Comparison of ENCODE assay signal across 8 cellular contexts in genomic region chr18:11851156-11852047, GRCh38. TPM values are rescaled to one million over a fixed set of nuclear protein-coding genes. Genes with fewer than 3 reads are reported as not detected.
A peak's percentile ranks its signal among the peaks of the same experiment; 100 is the strongest.
DNase-seq lines count a peak whose midpoint lies in the region; ATAC-seq and TF ChIP-seq lines count a peak whose summit lies in the region.

A gene with protein sequence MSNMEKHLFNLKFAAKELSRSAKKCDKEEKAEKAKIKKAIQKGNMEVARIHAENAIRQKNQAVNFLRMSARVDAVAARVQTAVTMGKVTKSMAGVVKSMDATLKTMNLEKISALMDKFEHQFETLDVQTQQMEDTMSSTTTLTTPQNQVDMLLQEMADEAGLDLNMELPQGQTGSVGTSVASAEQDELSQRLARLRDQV (plus strand): TSS chr18:11851413. CDS start chr18:11851512, 99 bp downstream.

- no peaks in the 10 kb centered on the region for H3K9me3 Mint-ChIP-seq in activated T-helper 17 cell treated with anti-CD3 and anti-CD28 coated beads, Interleukin-2, amount 50 U/mL, for 72 hours
- H3K9me3 Mint-ChIP-seq in naive thymus-derived CD8-positive, alpha-beta T cell = no peaks in the 10 kb centered on the region

- H3K27me3 Mint-ChIP-seq in activated T-helper 17 cell treated with anti-CD3 and anti-CD28 coated beads, Interleukin-2, amount 50 U/mL, for 72 hours = no peaks in the 10 kb centered on the region
- no peaks in the 10 kb centered on the region for H3K27me3 Mint-ChIP-seq in naive thymus-derived CD8-positive, alpha-beta T cell

- peaks cover 25% of the 10 kb centered on the region for H3K79me2 ChIP-seq in DND-41 (ENCODE audit: insufficient read depth, low read length)
- peaks cover 43% of the 10 kb centered on the region for H3K79me2 ChIP-seq in GM23248 (ENCODE audit: insufficient read depth)
- H3K79me2 ChIP-seq in fibroblast of lung (ENCODE audit: control insufficient read depth, insufficient read depth, low read length) = peaks cover 22% of the 10 kb centered on the region

- in situ Hi-C loops in GM23248 (cut with MboI) = no loop called here

- peak within 1 kb of the TSS; percentile 98 for H3K27ac Mint-ChIP-seq in activated T-helper 17 cell treated with anti-CD3 and anti-CD28 coated beads, Interleukin-2, amount 50 U/mL, for 72 hours
- peak within 1 kb of the TSS; percentile 99 to 100 (median 100) for H3K27ac Mint-ChIP-seq in naive thymus-derived CD8-positive, alpha-beta T cell

- POLR2A ChIA-PET in naive thymus-derived CD8-positive, alpha-beta T cell (lab: Charles Lee) = interaction anchor here (0.7 to 2.4 kb wide), 9 partner anchors 15 to 1938 kb away, joined by 3 to 15 read pairs (median 3); partner anchors contain the start of genes CEP76, IMPA2, MPPE1 and VAPA

- peaks cover 13% of the 10 kb centered on the region for H4K20me1 ChIP-seq in DND-41 (ENCODE audit: insufficient read depth, low read length)
- no peaks in the 10 kb centered on the region for H4K20me1 ChIP-seq in GM23248 (ENCODE audit: insufficient read depth)
- no peaks in the 10 kb centered on the region for H4K20me1 ChIP-seq in fibroblast of lung (ENCODE audit: control insufficient read depth, extremely low read depth, insufficient read depth, low read length)

- H2AFZ ChIP-seq in DND-41 (ENCODE audit: low read depth, low read length) = peak within 1 kb of the TSS; percentile 89
- peak within 1 kb of the TSS; percentile 74 for H2AFZ ChIP-seq in GM23248
- H2AFZ ChIP-seq in fibroblast of lung (ENCODE audit: low read length) = peak within 1 kb of the TSS; percentile 77

- ATAC-seq in DND-41 (ENCODE audit: insufficient read depth, low read depth) = peak; percentile 93
- peak; percentile 98 for ATAC-seq in activated T-helper 17 cell treated with anti-CD3 and anti-CD28 coated beads, Interleukin-2, amount 50 U/mL, for 72 hours (replicated peaks)
- peak; percentile 81 to 82 for ATAC-seq in naive thymus-derived CD8-positive, alpha-beta T cell

- H3K4me3 ChIP-seq in DND-41 (ENCODE audit: low read depth in 1 of 2, low read length in 2 of 2) = peak within 1 kb of the TSS; percentile 62 to 77
- peak within 1 kb of the TSS; percentile 97 for H3K4me3 ChIP-seq in GM23248
- peak within 1 kb of the TSS; percentile 88 to 100 (median 98) for H3K4me3 ChIP-seq in fibroblast of lung (replicated peaks in 1 of 4; ENCODE audit: control extremely low read depth in 1 of 4, insufficient read depth in 1 of 4, low read depth in 3 of 4, low read length in 4 of 4)

- H3K9ac ChIP-seq in DND-41 (ENCODE audit: low read depth, low read length) (peak within 1 kb of the TSS; percentile 73), GM23248 (peak within 1 kb of the TSS; percentile 99), fibroblast of lung (ENCODE audit: insufficient read depth, low read length) (peak within 1 kb of the TSS; percentile 97)

- TF ChIP-seq CTCF in DND-41 (IDR thresholded peaks at IDR 0.05; ENCODE audit: borderline replicate concordance, extremely low read depth, low read length, poor library complexity, severe bottlenecking) = no peak
- no peak for TF ChIP-seq CTCF in fibroblast of lung (conservative IDR thresholded peaks at IDR 0.05 in 1 of 2, IDR thresholded peaks at IDR 0.05 in 1 of 2; ENCODE audit: low read depth in 1 of 2, low read length in 2 of 2)

- H3K4me1 ChIP-seq in DND-41 (ENCODE audit: insufficient read depth, low read length) (peaks cover 30% of the 10 kb centered on the region), GM23248 (ENCODE audit: insufficient read depth) (peaks cover 23% of the 10 kb centered on the region), fibroblast of lung (ENCODE audit: control insufficient read depth, extremely low read depth, insufficient read depth, low read length) (peaks cover 2% of the 10 kb centered on the region)

- no peaks in the 10 kb centered on the region for H3K9me2 ChIP-seq in GM23248 (ENCODE audit: insufficient read depth)

- H3K36me3 ChIP-seq in DND-41 (ENCODE audit: insufficient read depth, low read length) (no peaks in the 10 kb centered on the region; the same call in 1 of the 2 replicates), GM23248 (ENCODE audit: low read depth) (no peaks in the 10 kb centered on the region), fibroblast of lung (ENCODE audit: control insufficient read depth, insufficient read depth, low read length) (no peaks in the 10 kb centered on the region)

- peak; percentile 97 for DNase-seq in DND-41
- DNase-seq in GM23248 = peak; percentile 99
- DNase-seq in LHCN-M2 (ENCODE audit: low read depth) = peak; percentile 95
- DNase-seq in RPMI8226 = peak; percentile 99
- DNase-seq in fibroblast of lung (ENCODE audit: low read depth in 2 of 2) = peak; percentile 98
- peak; percentile 92 to 98 (median 96) for DNase-seq in naive thymus-derived CD8-positive, alpha-beta T cell
- peak; percentile 92 to 96 (median 95) for DNase-seq in stimulated activated naive CD4-positive, alpha-beta T cell (lab: John Stamatoyannopoulos, UW)

- peak within 1 kb of the TSS; percentile 96 for H3K4me3 Mint-ChIP-seq in activated T-helper 17 cell treated with anti-CD3 and anti-CD28 coated beads, Interleukin-2, amount 50 U/mL, for 72 hours
- peak within 1 kb of the TSS; percentile 92 to 100 (median 100) for H3K4me3 Mint-ChIP-seq in naive thymus-derived CD8-positive, alpha-beta T cell

- peaks cover 36% of the 10 kb centered on the region for H3K36me3 Mint-ChIP-seq in activated T-helper 17 cell treated with anti-CD3 and anti-CD28 coated beads, Interleukin-2, amount 50 U/mL, for 72 hours (ENCODE audit: low read depth)
- H3K36me3 Mint-ChIP-seq in naive thymus-derived CD8-positive, alpha-beta T cell = peaks cover 1 to 14% (median 4%) of the 10 kb centered on the region in 3 donors

- no peaks in the 10 kb centered on the region for H3K27me3 ChIP-seq in DND-41 (ENCODE audit: insufficient read depth, low read length, poor library complexity)
- H3K27me3 ChIP-seq in GM23248 (replicated peaks; ENCODE audit: insufficient read depth) = no peaks in the 10 kb centered on the region
- no peaks in the 10 kb centered on the region for H3K27me3 ChIP-seq in fibroblast of lung (ENCODE audit: control insufficient read depth, insufficient read depth, low read length)

- H3K27ac ChIP-seq in DND-41 (ENCODE audit: low read length) (peak within 1 kb of the TSS; percentile 90), GM23248 (peak within 1 kb of the TSS; percentile 100), fibroblast of lung (ENCODE audit: insufficient read depth, low read length) (peak within 1 kb of the TSS; percentile 99)

- H3F3A ChIP-seq in GM23248 (ENCODE audit: insufficient read depth) = peaks cover 51% of the 10 kb centered on the region

- H3K9me3 ChIP-seq in DND-41 (ENCODE audit: insufficient read depth, low read length, severe bottlenecking) = no peaks in the 10 kb centered on the region
- no peaks in the 10 kb centered on the region for H3K9me3 ChIP-seq in GM23248 (ENCODE audit: low read depth)
- no peaks in the 10 kb centered on the region for H3K9me3 ChIP-seq in fibroblast of lung (ENCODE audit: control insufficient read depth, insufficient read depth, low read depth, low read length)

- WGBS in GM23248 (ENCODE audit: low coverage in 1 of 2, low lambda C conversion rate in 2 of 2, missing lambda C conversion rate in 2 of 2), 2 experiments = 1% methylated on average over 64 to 67 of the region's 67 CpGs

- H3K4me2 ChIP-seq in DND-41 (ENCODE audit: insufficient read depth, low read length) (peak within 1 kb of the TSS; percentile 61), GM23248 (ENCODE audit: unreplicated experiment) (peak within 1 kb of the TSS; percentile 100), fibroblast of lung (ENCODE audit: extremely low read depth, insufficient read depth, low read length) (peak within 1 kb of the TSS; percentile 92)

- H3K4me1 Mint-ChIP-seq in activated T-helper 17 cell treated with anti-CD3 and anti-CD28 coated beads, Interleukin-2, amount 50 U/mL, for 72 hours = peaks cover 10% of the 10 kb centered on the region
- peaks cover 16 to 60% (median 41%) of the 10 kb centered on the region in 4 donors for H3K4me1 Mint-ChIP-seq in naive thymus-derived CD8-positive, alpha-beta T cell

RNA-seq across cellular contexts. Expression of the gene that starts here (rescaled TPM):
- total RNA-seq in GM23248 (2014; rRNA removed; shearing (Covaris generic)) = 47.4 and 47.8 TPM in 2 replicates
- 47.1 and 49.2 TPM in 2 replicates for polyA plus RNA-seq in GM23248 (2016; fragmentation: Nextera tagmentation; extraction: Ambion mirVana)
- total RNA-seq in LHCN-M2 (2014; rRNA removed) = 37.6 and 42.5 TPM in 2 replicates
- 19.7 TPM for polyA plus RNA-seq in LHCN-M2 (2012)
- 10 to 100 TPM; 18.8 to 21.5 TPM for total RNA-seq in activated T-helper 17 cell treated with anti-CD3 and anti-CD28 coated beads, Interleukin-2, amount 50 U/mL, for 72 hours
- total RNA-seq in fibroblast of lung = 45.7 and 49.7 TPM in 2 replicates
- 26.3 and 26.5 TPM in 2 replicates for polyA plus RNA-seq in fibroblast of lung
- 23.4 and 25.1 TPM in 2 replicates for polyA plus RNA-seq in fibroblast of lung (2012)
- 14.8 and 17.4 TPM in 2 replicates for polyA minus RNA-seq in fibroblast of lung (ENCODE audit: low replicate concordance)
- total RNA-seq in naive thymus-derived CD8-positive, alpha-beta T cell = 10 to 100 TPM; 52.6 to 53.4 TPM
- 10 to 100 TPM; 45.2 to 58.0 (median 57.3) TPM for polyA plus RNA-seq in naive thymus-derived CD8-positive, alpha-beta T cell

Comparison
In these comparisons a context has a peak if more than half of its experiments do, and no peak if none do; other contexts are left out.
1. Peak in every context shown above with its lines: DNase-seq, ATAC-seq, H3K4me3 ChIP-seq and H3K27ac ChIP-seq.